Comparison of ENCODE assay signal across 12 cellular contexts in the genomic region with DNA sequence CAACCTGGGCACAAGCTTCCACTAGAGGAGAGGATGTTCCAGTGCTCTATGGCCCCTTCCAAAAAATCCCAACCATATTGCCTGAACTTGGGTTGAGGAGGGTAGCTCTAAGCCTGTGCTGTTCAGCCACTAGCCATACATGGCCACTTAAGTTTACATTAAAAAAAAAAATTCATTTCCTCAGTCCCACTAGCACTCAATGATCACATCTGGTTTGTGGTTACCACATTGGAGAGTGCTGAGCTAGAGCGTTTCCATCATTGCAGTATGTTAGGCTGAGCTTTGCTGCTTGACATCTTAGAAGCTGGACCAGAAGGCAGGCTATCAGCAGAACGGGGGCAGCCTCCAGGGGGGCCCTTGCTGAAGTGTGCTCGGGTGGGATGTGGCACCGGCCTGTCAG. TPM values are rescaled to one million over a fixed set of nuclear protein-coding genes. Genes with fewer than 3 reads are reported as not detected.
A peak's percentile ranks its signal among the peaks of the same experiment; 100 is the strongest.
DNase-seq lines count a peak whose midpoint lies in the region; ATAC-seq and TF ChIP-seq lines count a peak whose summit lies in the region.
"Had no signal": no experiment of that assay in that cellular context is flagged by ENCODE, and none has a peak within 500 bp of the region (broad histone marks: within the 10 kb centered on the region; RNA-seq: fewer than 3 reads in every experiment).

No MANE protein-coding gene starts in this region.

- H3K36me3 Mint-ChIP-seq in CD8-positive, alpha-beta T cell = peaks cover 47% of the 10 kb centered on the region
- H3K36me3 Mint-ChIP-seq in activated CD4-positive, alpha-beta memory T cell treated with anti-CD3 and anti-CD28 coated beads, Interleukin-2, amount 10 ng/mL, durations not matched to agents 7 days and 5 days (ENCODE audit: low read depth) = peaks cover 39% of the 10 kb centered on the region

- CTCF ChIA-PET in CD8-positive, alpha-beta T cell (lab: Charles Lee) = interaction anchor here (5.8 kb wide), 1 partner anchor 263 kb away, joined by 63 read pairs; no protein-coding TSS in a partner anchor
- CTCF ChIA-PET in HEK293 (lab: Yijun Ruan, JAX) = interaction anchor here (0.6 to 1.8 kb wide), 8 partner anchors 17 to 300 kb away, joined by 3 to 6 read pairs (median 3); no protein-coding TSS in a partner anchor
- CTCF ChIA-PET in activated CD4-positive, alpha-beta memory T cell treated with anti-CD3 and anti-CD28 coated beads, Interleukin-2, amount 10 ng/mL, durations not matched to agents 7 days and 5 days (lab: Charles Lee) = interaction anchor here (1.1 to 2.4 kb wide), 4 partner anchors 57 to 387 kb away, joined by 3 to 10 read pairs (median 3); no protein-coding TSS in a partner anchor

- H3K36me3 ChIP-seq in CD8-positive, alpha-beta T cell (ENCODE audit: insufficient read depth, low read length) = peaks cover 9% of the 10 kb centered on the region
- H3K36me3 ChIP-seq in HEK293 (ENCODE audit: control insufficient read depth in 2 of 2, insufficient read depth in 1 of 2, low read length in 2 of 2) (peaks cover 0 to 26% of the 10 kb centered on the region in 2 experiments; a peak in 2 of 3 replicates), lower lobe of right lung (peaks cover 25% of the 10 kb centered on the region)

- POLR2A ChIA-PET in CD8-positive, alpha-beta T cell (lab: Charles Lee) = no interaction called here
- POLR2A ChIA-PET in HEK293 (lab: Yijun Ruan, JAX) = no interaction called here
- POLR2A ChIA-PET in activated CD4-positive, alpha-beta memory T cell treated with anti-CD3 and anti-CD28 coated beads, Interleukin-2, amount 10 ng/mL, durations not matched to agents 7 days and 5 days (lab: Charles Lee) = interaction anchor here (0.7 to 3.1 kb wide), 6 partner anchors 11 to 374 kb away, joined by 3 to 12 read pairs (median 5); a partner anchor contains a TSS

- peak; percentile 61 for ATAC-seq in CD8-positive, alpha-beta T cell
- ATAC-seq in lower lobe of right lung = no peak
- ATAC-seq in GM19455 (IDR thresholded peaks at IDR 0.05; ENCODE audit: unreplicated experiment) = no peak
- ATAC-seq: foreskin keratinocyte had no signal

- no peaks in the 10 kb centered on the region for H3K9me3 Mint-ChIP-seq in CD8-positive, alpha-beta T cell
- H3K9me3 Mint-ChIP-seq in activated CD4-positive, alpha-beta memory T cell treated with anti-CD3 and anti-CD28 coated beads, Interleukin-2, amount 10 ng/mL, durations not matched to agents 7 days and 5 days = no peaks in the 10 kb centered on the region

- H3K4me1 Mint-ChIP-seq in CD8-positive, alpha-beta T cell (ENCODE audit: low read depth) = peaks cover 43% of the 10 kb centered on the region
- peaks cover 57% of the 10 kb centered on the region for H3K4me1 Mint-ChIP-seq in activated CD4-positive, alpha-beta memory T cell treated with anti-CD3 and anti-CD28 coated beads, Interleukin-2, amount 10 ng/mL, durations not matched to agents 7 days and 5 days

- H3K4me3 Mint-ChIP-seq in CD8-positive, alpha-beta T cell = no peak overlapping the region
- H3K4me3 Mint-ChIP-seq in activated CD4-positive, alpha-beta memory T cell treated with anti-CD3 and anti-CD28 coated beads, Interleukin-2, amount 10 ng/mL, durations not matched to agents 7 days and 5 days = no peak overlapping the region

- H3K27ac Mint-ChIP-seq in CD8-positive, alpha-beta T cell = peak overlapping the region; percentile 57
- H3K27ac Mint-ChIP-seq in activated CD4-positive, alpha-beta memory T cell treated with anti-CD3 and anti-CD28 coated beads, Interleukin-2, amount 10 ng/mL, durations not matched to agents 7 days and 5 days = peak overlapping the region; percentile 53

- H3K9me3 ChIP-seq in CD8-positive, alpha-beta T cell (ENCODE audit: low read length) = no peaks in the 10 kb centered on the region
- H3K9me3 ChIP-seq in HEK293 (ENCODE audit: control insufficient read depth, insufficient read depth, low read depth, low read length) (no peaks in the 10 kb centered on the region), lower lobe of right lung (no peaks in the 10 kb centered on the region)

- peaks cover 8% of the 10 kb centered on the region for H3K4me1 ChIP-seq in CD8-positive, alpha-beta T cell (ENCODE audit: insufficient read depth, low read length)
- H3K4me1 ChIP-seq in HEK293 (ENCODE audit: control insufficient read depth, insufficient read depth, low read length) (peaks cover 11% of the 10 kb centered on the region), lower lobe of right lung (peaks cover 16% of the 10 kb centered on the region)

- intact Hi-C loops in CD8-positive, alpha-beta T cell (cut with DNase I, micrococcal nuclease) = no loop called here
- intact Hi-C loops in lower lobe of right lung (cut with DNase I) = no loop called here

- H3K27me3 Mint-ChIP-seq in CD8-positive, alpha-beta T cell (ENCODE audit: low read depth) = no peaks in the 10 kb centered on the region
- no peaks in the 10 kb centered on the region for H3K27me3 Mint-ChIP-seq in activated CD4-positive, alpha-beta memory T cell treated with anti-CD3 and anti-CD28 coated beads, Interleukin-2, amount 10 ng/mL, durations not matched to agents 7 days and 5 days

- H3K4me3 ChIP-seq in CD8-positive, alpha-beta T cell (ENCODE audit: low read depth, low read length) = no peak overlapping the region
- H3K4me3 ChIP-seq in HEK293 (ENCODE audit: low read depth, low read length) (no peak overlapping the region), foreskin fibroblast (ENCODE audit: low read depth in 1 of 2, low read length in 2 of 2) (no peak overlapping the region), lower lobe of right lung (no peak overlapping the region)

- no peak for DNase-seq in CD8-positive, alpha-beta T cell
- peak; percentile 47 for DNase-seq in activated CD4-positive, alpha-beta memory T cell treated with anti-CD3 and anti-CD28 coated beads, Interleukin-2, amount 10 ng/mL, durations not matched to agents 7 days and 5 days
- DNase-seq in foreskin fibroblast (peak; percentile 45 to 74), lower lobe of right lung (no peak), NCI-H345 (lab: John Stamatoyannopoulos, UW) (no peak), amygdala (lab: John Stamatoyannopoulos, UW) (no peak)
- DNase-seq: foreskin keratinocyte, NCI-H187 treated with DMSO at 0.1 percent for 48 hours, NCI-H774 had no signal

- H3K27ac ChIP-seq in CD8-positive, alpha-beta T cell (ENCODE audit: low read depth, low read length) = no peak overlapping the region
- H3K27ac ChIP-seq in HEK293 (ENCODE audit: extremely low read depth, low read depth, low read length) = no peak overlapping the region
- no peak overlapping the region for H3K27ac ChIP-seq in lower lobe of right lung
- H3K27ac ChIP-seq: foreskin keratinocyte had no signal

- no peak for TF ChIP-seq CTCF in CD8-positive, alpha-beta T cell (IDR thresholded peaks at IDR 0.05)
- TF ChIP-seq CTCF in HEK293 (tag by site-specific recombination; IDR thresholded peaks at IDR 0.05) = no peak
- TF ChIP-seq CTCF in foreskin fibroblast (IDR thresholded peaks at IDR 0.05; ENCODE audit: low read depth, low read length) = no peak
- no peak for TF ChIP-seq CTCF in lower lobe of right lung (IDR thresholded peaks at IDR 0.05)

- no peaks in the 10 kb centered on the region for H3K27me3 ChIP-seq in CD8-positive, alpha-beta T cell (ENCODE audit: insufficient read depth, low read length)
- H3K27me3 ChIP-seq in lower lobe of right lung (ENCODE audit: low read depth) = no peaks in the 10 kb centered on the region
- H3K27me3 ChIP-seq: foreskin keratinocyte had no signal

TF ChIP-seq in HEK293, 187 proteins besides CTCF, POLR2A, EP300 and RAD21:
- TF ChIP-seq ZNF843 (tag by site-specific recombination; IDR thresholded peaks at IDR 0.05) (no peak), GLIS1 (tag by site-specific recombination; IDR thresholded peaks at IDR 0.05) (0 out of 2 replicates have a peak, but pooled peaks have one; percentile 28)

RNA-seq across cellular contexts. Expression of a gene that starts 43.5 kb away (rescaled TPM):
- total RNA-seq in CD8-positive, alpha-beta T cell = 1 to 10 TPM; 2.8 to 3.1 TPM
- 1 to 10 TPM; 1.9 to 2.4 TPM for total RNA-seq in activated CD4-positive, alpha-beta memory T cell treated with anti-CD3 and anti-CD28 coated beads, Interleukin-2, amount 10 ng/mL, durations not matched to agents 7 days and 5 days
- total RNA-seq in lower lobe of right lung = 1.4 TPM
- total RNA-seq: skeletal muscle tissue had no signal

Comparison
In these comparisons a context has a peak if more than half of its experiments do, and no peak if none do; other contexts are left out.
1. DNase-seq: peak in activated CD4-positive, alpha-beta memory T cell treated with anti-CD3 and anti-CD28 coated beads, Interleukin-2, amount 10 ng/mL, durations not matched to agents 7 days and 5 days (single experiment) and foreskin fibroblast (2 of 2); none in CD8-positive, alpha-beta T cell (0 of 7), lower lobe of right lung (single experiment), NCI-H345 (single experiment) and amygdala (0 of 56).